Comparison of ENCODE assay signal across 1 cellular context in genomic region chr1:155084722-155085503, GRCh38.
A peak's percentile ranks its signal among the peaks of the same experiment; 100 is the strongest.
TF ChIP-seq lines count a peak whose summit lies in the region.

No MANE protein-coding gene starts in this region.

TF ChIP-seq in WTC11, 78 proteins besides CTCF, POLR2A, EP300 and RAD21 (continued from another document and continues in another):
- TF ChIP-seq, protein P1, sequence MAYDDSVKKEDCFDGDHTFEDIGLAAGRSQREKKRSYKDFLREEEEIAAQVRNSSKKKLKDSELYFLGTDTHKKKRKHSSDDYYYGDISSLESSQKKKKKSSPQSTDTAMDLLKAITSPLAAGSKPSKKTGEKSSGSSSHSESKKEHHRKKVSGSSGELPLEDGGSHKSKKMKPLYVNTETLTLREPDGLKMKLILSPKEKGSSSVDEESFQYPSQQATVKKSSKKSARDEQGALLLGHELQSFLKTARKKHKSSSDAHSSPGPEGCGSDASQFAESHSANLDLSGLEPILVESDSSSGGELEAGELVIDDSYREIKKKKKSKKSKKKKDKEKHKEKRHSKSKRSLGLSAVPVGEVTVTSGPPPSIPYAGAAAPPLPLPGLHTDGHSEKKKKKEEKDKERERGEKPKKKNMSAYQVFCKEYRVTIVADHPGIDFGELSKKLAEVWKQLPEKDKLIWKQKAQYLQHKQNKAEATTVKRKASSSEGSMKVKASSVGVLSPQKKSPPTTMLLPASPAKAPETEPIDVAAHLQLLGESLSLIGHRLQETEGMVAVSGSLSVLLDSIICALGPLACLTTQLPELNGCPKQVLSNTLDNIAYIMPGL (CRISPR knock-in tag; IDR thresholded peaks at IDR 0.05) = no peak; the same call in 1 of the 2 replicates
- TF ChIP-seq SMAD4 (CRISPR knock-in tag; IDR thresholded peaks at IDR 0.05) (no peak), TEAD4 (CRISPR knock-in tag; IDR thresholded peaks at IDR 0.05) (no peak), E2F4 (CRISPR knock-in tag; IDR thresholded peaks at IDR 0.05; ENCODE audit: borderline replicate concordance, low read depth) (no peak), NR2C2 (CRISPR knock-in tag; IDR thresholded peaks at IDR 0.05) (no peak), ARID4B (CRISPR knock-in tag; IDR thresholded peaks at IDR 0.05; ENCODE audit: borderline replicate concordance) (peak; percentile 36; the same call in 1 of the 2 replicates), ZNF671 (CRISPR knock-in tag; IDR thresholded peaks at IDR 0.05) (no peak), PREB (CRISPR knock-in tag; IDR thresholded peaks at IDR 0.05; ENCODE audit: borderline replicate concordance) (no peak), ELF4 (CRISPR knock-in tag; IDR thresholded peaks at IDR 0.05; ENCODE audit: low read depth) (no peak), ZNF263 (CRISPR knock-in tag; IDR thresholded peaks at IDR 0.05; ENCODE audit: low read depth) (no peak), ETV6 (CRISPR knock-in tag; IDR thresholded peaks at IDR 0.05) (no peak; the same call in 1 of the 2 replicates), RELA (CRISPR knock-in tag; IDR thresholded peaks at IDR 0.05; ENCODE audit: borderline replicate concordance) (no peak), MAX (CRISPR knock-in tag; IDR thresholded peaks at IDR 0.05) (peak; percentile 43; the same call in 1 of the 2 replicates), ATF1 (CRISPR knock-in tag; IDR thresholded peaks at IDR 0.05) (no peak), GRHL2 (CRISPR knock-in tag; IDR thresholded peaks at IDR 0.05; ENCODE audit: insufficient replicate concordance, severe bottlenecking) (no peak), MXD4 (CRISPR knock-in tag; IDR thresholded peaks at IDR 0.05; ENCODE audit: borderline replicate concordance) (no peak), IRF2 (CRISPR knock-in tag; IDR thresholded peaks at IDR 0.05; ENCODE audit: borderline replicate concordance, low read depth) (no peak), FOXP1 (CRISPR knock-in tag; IDR thresholded peaks at IDR 0.05; ENCODE audit: borderline replicate concordance) (0 out of 2 replicates have a peak, but pooled peaks have one; percentile 2), SP1 (CRISPR knock-in tag; conservative IDR thresholded peaks at IDR 0.05) (peak; percentile 86), HMGA2 (CRISPR knock-in tag; IDR thresholded peaks at IDR 0.05) (no peak; the same call in 1 of the 2 replicates), JAZF1 (CRISPR knock-in tag; IDR thresholded peaks at IDR 0.05) (no peak), AFF4 (CRISPR knock-in tag; IDR thresholded peaks at IDR 0.05; ENCODE audit: borderline replicate concordance) (no peak), ZNF317 (CRISPR knock-in tag; IDR thresholded peaks at IDR 0.05; ENCODE audit: borderline replicate concordance, low read depth) (no peak), ATF2 (CRISPR knock-in tag; IDR thresholded peaks at IDR 0.05; ENCODE audit: borderline replicate concordance, low read depth) (no peak)
- TF ChIP-seq, protein P2, sequence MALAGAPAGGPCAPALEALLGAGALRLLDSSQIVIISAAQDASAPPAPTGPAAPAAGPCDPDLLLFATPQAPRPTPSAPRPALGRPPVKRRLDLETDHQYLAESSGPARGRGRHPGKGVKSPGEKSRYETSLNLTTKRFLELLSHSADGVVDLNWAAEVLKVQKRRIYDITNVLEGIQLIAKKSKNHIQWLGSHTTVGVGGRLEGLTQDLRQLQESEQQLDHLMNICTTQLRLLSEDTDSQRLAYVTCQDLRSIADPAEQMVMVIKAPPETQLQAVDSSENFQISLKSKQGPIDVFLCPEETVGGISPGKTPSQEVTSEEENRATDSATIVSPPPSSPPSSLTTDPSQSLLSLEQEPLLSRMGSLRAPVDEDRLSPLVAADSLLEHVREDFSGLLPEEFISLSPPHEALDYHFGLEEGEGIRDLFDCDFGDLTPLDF (CRISPR knock-in tag; IDR thresholded peaks at IDR 0.05) = no peak
- TF ChIP-seq, protein P3, sequence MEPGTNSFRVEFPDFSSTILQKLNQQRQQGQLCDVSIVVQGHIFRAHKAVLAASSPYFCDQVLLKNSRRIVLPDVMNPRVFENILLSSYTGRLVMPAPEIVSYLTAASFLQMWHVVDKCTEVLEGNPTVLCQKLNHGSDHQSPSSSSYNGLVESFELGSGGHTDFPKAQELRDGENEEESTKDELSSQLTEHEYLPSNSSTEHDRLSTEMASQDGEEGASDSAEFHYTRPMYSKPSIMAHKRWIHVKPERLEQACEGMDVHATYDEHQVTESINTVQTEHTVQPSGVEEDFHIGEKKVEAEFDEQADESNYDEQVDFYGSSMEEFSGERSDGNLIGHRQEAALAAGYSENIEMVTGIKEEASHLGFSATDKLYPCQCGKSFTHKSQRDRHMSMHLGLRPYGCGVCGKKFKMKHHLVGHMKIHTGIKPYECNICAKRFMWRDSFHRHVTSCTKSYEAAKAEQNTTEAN (CRISPR knock-in tag; IDR thresholded peaks at IDR 0.05) = 0 out of 2 replicates have a peak, but pooled peaks have one; percentile 24
- TF ChIP-seq, protein P4, sequence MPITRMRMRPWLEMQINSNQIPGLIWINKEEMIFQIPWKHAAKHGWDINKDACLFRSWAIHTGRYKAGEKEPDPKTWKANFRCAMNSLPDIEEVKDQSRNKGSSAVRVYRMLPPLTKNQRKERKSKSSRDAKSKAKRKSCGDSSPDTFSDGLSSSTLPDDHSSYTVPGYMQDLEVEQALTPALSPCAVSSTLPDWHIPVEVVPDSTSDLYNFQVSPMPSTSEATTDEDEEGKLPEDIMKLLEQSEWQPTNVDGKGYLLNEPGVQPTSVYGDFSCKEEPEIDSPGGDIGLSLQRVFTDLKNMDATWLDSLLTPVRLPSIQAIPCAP (CRISPR knock-in tag; IDR thresholded peaks at IDR 0.05) = no peak
- TF ChIP-seq, protein P5, sequence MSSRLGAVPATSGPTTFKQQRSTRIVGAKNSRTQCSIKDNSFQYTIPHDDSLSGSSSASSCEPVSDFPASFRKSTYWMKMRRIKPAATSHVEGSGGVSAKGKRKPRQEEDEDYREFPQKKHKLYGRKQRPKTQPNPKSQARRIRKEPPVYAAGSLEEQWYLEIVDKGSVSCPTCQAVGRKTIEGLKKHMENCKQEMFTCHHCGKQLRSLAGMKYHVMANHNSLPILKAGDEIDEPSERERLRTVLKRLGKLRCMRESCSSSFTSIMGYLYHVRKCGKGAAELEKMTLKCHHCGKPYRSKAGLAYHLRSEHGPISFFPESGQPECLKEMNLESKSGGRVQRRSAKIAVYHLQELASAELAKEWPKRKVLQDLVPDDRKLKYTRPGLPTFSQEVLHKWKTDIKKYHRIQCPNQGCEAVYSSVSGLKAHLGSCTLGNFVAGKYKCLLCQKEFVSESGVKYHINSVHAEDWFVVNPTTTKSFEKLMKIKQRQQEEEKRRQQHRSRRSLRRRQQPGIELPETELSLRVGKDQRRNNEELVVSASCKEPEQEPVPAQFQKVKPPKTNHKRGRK (CRISPR knock-in tag; IDR thresholded peaks at IDR 0.05; ENCODE audit: borderline replicate concordance) = no peak
- TF ChIP-seq, protein P6, sequence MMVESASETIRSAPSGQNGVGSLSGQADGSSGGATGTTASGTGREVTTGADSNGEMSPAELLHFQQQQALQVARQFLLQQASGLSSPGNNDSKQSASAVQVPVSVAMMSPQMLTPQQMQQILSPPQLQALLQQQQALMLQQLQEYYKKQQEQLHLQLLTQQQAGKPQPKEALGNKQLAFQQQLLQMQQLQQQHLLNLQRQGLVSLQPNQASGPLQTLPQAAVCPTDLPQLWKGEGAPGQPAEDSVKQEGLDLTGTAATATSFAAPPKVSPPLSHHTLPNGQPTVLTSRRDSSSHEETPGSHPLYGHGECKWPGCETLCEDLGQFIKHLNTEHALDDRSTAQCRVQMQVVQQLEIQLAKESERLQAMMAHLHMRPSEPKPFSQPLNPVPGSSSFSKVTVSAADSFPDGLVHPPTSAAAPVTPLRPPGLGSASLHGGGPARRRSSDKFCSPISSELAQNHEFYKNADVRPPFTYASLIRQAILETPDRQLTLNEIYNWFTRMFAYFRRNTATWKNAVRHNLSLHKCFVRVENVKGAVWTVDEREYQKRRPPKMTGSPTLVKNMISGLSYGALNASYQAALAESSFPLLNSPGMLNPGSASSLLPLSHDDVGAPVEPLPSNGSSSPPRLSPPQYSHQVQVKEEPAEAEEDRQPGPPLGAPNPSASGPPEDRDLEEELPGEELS (CRISPR knock-in tag; IDR thresholded peaks at IDR 0.05) = 0 out of 2 replicates have a peak, but pooled peaks have one; percentile 47
